In the genomic region with DNA sequence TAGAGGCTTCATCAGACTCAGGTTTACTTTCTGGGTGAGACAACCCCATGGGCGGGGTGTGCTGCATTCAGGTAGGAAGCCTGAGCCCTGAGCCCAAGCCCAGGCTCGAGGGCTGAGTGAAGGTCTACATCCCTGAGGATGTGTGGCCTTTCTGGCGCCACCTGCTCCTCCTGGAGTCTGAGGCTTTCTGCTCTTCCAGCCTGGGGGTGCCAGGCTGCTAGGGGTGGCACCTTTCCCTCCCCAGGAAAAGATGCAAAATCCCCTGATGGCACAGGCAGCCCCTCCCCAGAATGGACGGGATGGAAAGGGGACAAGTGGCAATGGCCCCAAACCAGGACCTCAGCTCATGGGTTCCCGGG, we compare ENCODE assay signal across 13 cellular contexts. TPM values are rescaled to one million over a fixed set of nuclear protein-coding genes. Genes with fewer than 3 reads are reported as not detected.
DNase-seq lines count a peak whose midpoint lies in the region; FAIRE-seq and TF ChIP-seq lines count a peak whose summit lies in the region.
"Had no signal": no experiment of that assay in that cellular context is flagged by ENCODE, and none has a peak within 500 bp of the region (broad histone marks: within the 10 kb centered on the region; RNA-seq: fewer than 3 reads in every experiment).

No MANE protein-coding gene starts in this region.

- H4K20me1 ChIP-seq in astrocyte (ENCODE audit: insufficient read depth, low read length) = no peaks in the 10 kb centered on the region

- H3K9me3 ChIP-seq in HEK293 (ENCODE audit: control insufficient read depth, insufficient read depth, low read depth, low read length) (no peaks in the 10 kb centered on the region), astrocyte (ENCODE audit: insufficient read depth, low read depth, low read length) (no peaks in the 10 kb centered on the region)
- H3K9me3 ChIP-seq: uterus had no signal

- peaks cover 5% of the 10 kb centered on the region; the same call in 1 of the 2 replicates for H3K27me3 ChIP-seq in ACC112 (ENCODE audit: insufficient read depth, low read length)
- no peaks in the 10 kb centered on the region for H3K27me3 ChIP-seq in astrocyte (ENCODE audit: insufficient read depth, low read length)
- H3K27me3 ChIP-seq: uterus had no signal

- TF ChIP-seq CTCF in HEK293 (tag by site-specific recombination; IDR thresholded peaks at IDR 0.05) (no peak), astrocyte (IDR thresholded peaks at IDR 0.05; ENCODE audit: insufficient read depth, low read depth, low read length) (no peak)

- no peak overlapping the region for H3K27ac ChIP-seq in ACC112 (ENCODE audit: low read depth, low read length)
- H3K27ac ChIP-seq in HEK293 (ENCODE audit: extremely low read depth, low read depth, low read length) = no peak overlapping the region
- H3K27ac ChIP-seq in astrocyte (ENCODE audit: low read depth, low read length) = no peak overlapping the region
- H3K27ac ChIP-seq: uterus had no signal

- H3K4me1 ChIP-seq in ACC112 (ENCODE audit: control insufficient read depth, insufficient read depth, low read length, unreplicated experiment) (no peaks in the 10 kb centered on the region), HEK293 (ENCODE audit: control insufficient read depth, insufficient read depth, low read length) (no peaks in the 10 kb centered on the region), astrocyte (ENCODE audit: insufficient read depth, low read length) (peaks cover 3% of the 10 kb centered on the region)
- H3K4me1 ChIP-seq: uterus had no signal

- H3K4me2 ChIP-seq in astrocyte (ENCODE audit: low read length) = peak overlapping the region; percentile 96

- intact Hi-C loops in activated T-helper 1 cell treated with anti-CD3 and anti-CD28 coated beads, Interleukin-12 subunit alpha, Interleukin-12 subunit beta, Interleukin-2, Interleukin-4 antibody, amounts not matched to agents 30 ng/mL and 10 ng/mL and 1 ng/mL, durations not matched to agents 14 hours and 24 hours and 36 hours (cut with micrococcal nuclease) = no loop called here

- H3K9me3 Mint-ChIP-seq in astrocyte (ENCODE audit: unreplicated experiment) = peaks cover 2% of the 10 kb centered on the region
- H3K9me3 Mint-ChIP-seq in activated T-helper 1 cell treated with anti-CD3 and anti-CD28 coated beads, Interleukin-12 subunit alpha, Interleukin-12 subunit beta, Interleukin-2, Interleukin-4 antibody, amounts not matched to agents 30 ng/mL and 10 ng/mL and 1 ng/mL, durations not matched to agents 14 hours and 24 hours and 36 hours = no peaks in the 10 kb centered on the region
- H3K9me3 Mint-ChIP-seq: activated naive CD8-positive, alpha-beta T cell treated with anti-CD3 and anti-CD28 coated beads, Interleukin-2, amount 50 U/mL, for 24 hours; memory B cell had no signal

- H3K36me3 ChIP-seq in ACC112 (ENCODE audit: insufficient read depth, low read length) (no peaks in the 10 kb centered on the region), HEK293 (ENCODE audit: control insufficient read depth in 2 of 2, insufficient read depth in 1 of 2, low read length in 2 of 2) (no peaks in the 10 kb centered on the region), astrocyte (ENCODE audit: insufficient read depth, low read length) (no peaks in the 10 kb centered on the region)
- H3K36me3 ChIP-seq: uterus had no signal

- POLR2A ChIA-PET in HEK293 (lab: Yijun Ruan, JAX) = interaction anchor here (1.0 to 3.2 kb wide), 6 partner anchors 23 to 132 kb away, joined by 3 to 36 read pairs (median 7); no protein-coding TSS in a partner anchor

- H3K4me3 ChIP-seq in ACC112 (ENCODE audit: low read depth, low read length) (peak overlapping the region; percentile 66), HEK293 (ENCODE audit: low read depth, low read length) (no peak overlapping the region), astrocyte (ENCODE audit: insufficient read depth, low read depth, low read length) (peak overlapping the region; percentile 46)
- H3K4me3 ChIP-seq: uterus had no signal

- H3K4me3 Mint-ChIP-seq in astrocyte (ENCODE audit: unreplicated experiment) = no peak overlapping the region
- no peak overlapping the region for H3K4me3 Mint-ChIP-seq in activated T-helper 1 cell treated with anti-CD3 and anti-CD28 coated beads, Interleukin-12 subunit alpha, Interleukin-12 subunit beta, Interleukin-2, Interleukin-4 antibody, amounts not matched to agents 30 ng/mL and 10 ng/mL and 1 ng/mL, durations not matched to agents 14 hours and 24 hours and 36 hours
- H3K4me3 Mint-ChIP-seq: activated naive CD8-positive, alpha-beta T cell treated with anti-CD3 and anti-CD28 coated beads, Interleukin-2, amount 50 U/mL, for 24 hours had no signal

- no peak overlapping the region for H2AFZ ChIP-seq in ACC112 (ENCODE audit: low read length, unreplicated experiment)
- H2AFZ ChIP-seq in astrocyte (ENCODE audit: low read depth, low read length) = peak overlapping the region; percentile 98

- no peak overlapping the region for H3K27ac Mint-ChIP-seq in astrocyte (ENCODE audit: unreplicated experiment)
- H3K27ac Mint-ChIP-seq in activated T-helper 1 cell treated with anti-CD3 and anti-CD28 coated beads, Interleukin-12 subunit alpha, Interleukin-12 subunit beta, Interleukin-2, Interleukin-4 antibody, amounts not matched to agents 30 ng/mL and 10 ng/mL and 1 ng/mL, durations not matched to agents 14 hours and 24 hours and 36 hours = no peak overlapping the region
- H3K27ac Mint-ChIP-seq: activated naive CD8-positive, alpha-beta T cell treated with anti-CD3 and anti-CD28 coated beads, Interleukin-2, amount 50 U/mL, for 24 hours; IgD-negative memory B cell; memory B cell; T-helper 17 cell had no signal

- CTCF ChIA-PET in HEK293 (lab: Yijun Ruan, JAX) = interaction anchor here (0.6 to 4.3 kb wide), 56 partner anchors 9 to 1784 kb away, joined by 3 to 33 read pairs (median 5); partner anchors contain the start of gene PLPP7

- H3K9ac ChIP-seq in astrocyte (ENCODE audit: low read length) = peak overlapping the region; percentile 57

- no peaks in the 10 kb centered on the region for H3K79me2 ChIP-seq in ACC112 (ENCODE audit: control insufficient read depth, insufficient read depth, low read length, unreplicated experiment)
- no peaks in the 10 kb centered on the region for H3K79me2 ChIP-seq in astrocyte (ENCODE audit: insufficient read depth, low read length)

- no peaks in the 10 kb centered on the region for H3K36me3 Mint-ChIP-seq in astrocyte (ENCODE audit: low read depth, unreplicated experiment)
- peaks cover 2% of the 10 kb centered on the region for H3K36me3 Mint-ChIP-seq in activated T-helper 1 cell treated with anti-CD3 and anti-CD28 coated beads, Interleukin-12 subunit alpha, Interleukin-12 subunit beta, Interleukin-2, Interleukin-4 antibody, amounts not matched to agents 30 ng/mL and 10 ng/mL and 1 ng/mL, durations not matched to agents 14 hours and 24 hours and 36 hours (ENCODE audit: low read depth)
- H3K36me3 Mint-ChIP-seq: memory B cell had no signal

- H3K4me1 Mint-ChIP-seq in astrocyte (ENCODE audit: low read depth, unreplicated experiment) = no peaks in the 10 kb centered on the region
- H3K4me1 Mint-ChIP-seq in activated T-helper 1 cell treated with anti-CD3 and anti-CD28 coated beads, Interleukin-12 subunit alpha, Interleukin-12 subunit beta, Interleukin-2, Interleukin-4 antibody, amounts not matched to agents 30 ng/mL and 10 ng/mL and 1 ng/mL, durations not matched to agents 14 hours and 24 hours and 36 hours (ENCODE audit: low read depth) = peaks cover 9% of the 10 kb centered on the region

- no peak for FAIRE-seq in astrocyte (lab: Jason Lieb, UNC)

- H3K27me3 Mint-ChIP-seq in astrocyte (ENCODE audit: low read depth, unreplicated experiment) = peaks cover 6% of the 10 kb centered on the region
- H3K27me3 Mint-ChIP-seq in activated T-helper 1 cell treated with anti-CD3 and anti-CD28 coated beads, Interleukin-12 subunit alpha, Interleukin-12 subunit beta, Interleukin-2, Interleukin-4 antibody, amounts not matched to agents 30 ng/mL and 10 ng/mL and 1 ng/mL, durations not matched to agents 14 hours and 24 hours and 36 hours (ENCODE audit: insufficient read depth) = peaks cover 10% of the 10 kb centered on the region
- H3K27me3 Mint-ChIP-seq: T-helper 17 cell had no signal

- no peak for DNase-seq in astrocyte (ENCODE audit: low read depth)
- DNase-seq in mesenteric fat pad (ENCODE audit: low spot score) = peak; percentile 76
- no peak for DNase-seq in activated T-helper 1 cell treated with anti-CD3 and anti-CD28 coated beads, Interleukin-12 subunit alpha, Interleukin-12 subunit beta, Interleukin-2, Interleukin-4 antibody, amounts not matched to agents 30 ng/mL and 10 ng/mL and 1 ng/mL, durations not matched to agents 14 hours and 24 hours and 36 hours (ENCODE audit: low spot score)
- DNase-seq in D341Med (ENCODE audit: low spot score) = no peak
- DNase-seq in activated CD4-positive, alpha-beta T cell treated with anti-CD3 and anti-CD28 coated beads, Interleukin-2, amount 50 U/mL, for 4 hours = no peak
- no peak for DNase-seq in globus pallidus (ENCODE audit: low spot score)

TF ChIP-seq in HEK293, 187 proteins besides CTCF, POLR2A, EP300 and RAD21:
- TF ChIP-seq ZBTB20 (tag by site-specific recombination; IDR thresholded peaks at IDR 0.05) (0 out of 2 replicates have a peak, but pooled peaks have one; percentile 32), ZNF521 (tag by site-specific recombination; IDR thresholded peaks at IDR 0.05) (no peak), ZNF184 (tag by site-specific recombination; IDR thresholded peaks at IDR 0.05) (no peak), ZNF404 (tag by site-specific recombination; IDR thresholded peaks at IDR 0.05) (no peak)

RNA-seq across cellular contexts. Expression of gene PRRC2B, which starts 44.4 kb away (rescaled TPM):
- 260 and 292 TPM in 2 replicates for total RNA-seq in astrocyte
- total RNA-seq in mesenteric fat pad = 185 TPM
- total RNA-seq in activated T-helper 1 cell treated with anti-CD3 and anti-CD28 coated beads, Interleukin-12 subunit alpha, Interleukin-12 subunit beta, Interleukin-2, Interleukin-4 antibody, amounts not matched to agents 30 ng/mL and 10 ng/mL and 1 ng/mL, durations not matched to agents 14 hours and 24 hours and 36 hours = 103 and 108 TPM in 2 replicates

RNA-seq across cellular contexts. Expression of gene PLPP7, which starts 60.0 kb away (rescaled TPM):
- total RNA-seq in astrocyte (0.20 and 0.65 TPM in 2 replicates), mesenteric fat pad (13.9 TPM)
- 0.10 TPM in 1 of 2 replicates, not detected in the other for total RNA-seq in activated T-helper 1 cell treated with anti-CD3 and anti-CD28 coated beads, Interleukin-12 subunit alpha, Interleukin-12 subunit beta, Interleukin-2, Interleukin-4 antibody, amounts not matched to agents 30 ng/mL and 10 ng/mL and 1 ng/mL, durations not matched to agents 14 hours and 24 hours and 36 hours
